ENCODE assay signal across 1 cellular context in genomic region chr7:80593869-80594587, GRCh38.
TF ChIP-seq lines count a peak whose summit lies in the region.

No MANE protein-coding gene starts in this region.

TF ChIP-seq in IMR-90, 13 proteins besides CTCF, POLR2A, EP300 and RAD21 (continued from another document):
- TF ChIP-seq ELK1 (IDR thresholded peaks at IDR 0.05; ENCODE audit: borderline replicate concordance, low read depth, low read length), result no peak
TF ChIP-seq in IMR-90: peak in this region for 1.
